8 cellular contexts compared by ENCODE assay signal in the genomic region with DNA sequence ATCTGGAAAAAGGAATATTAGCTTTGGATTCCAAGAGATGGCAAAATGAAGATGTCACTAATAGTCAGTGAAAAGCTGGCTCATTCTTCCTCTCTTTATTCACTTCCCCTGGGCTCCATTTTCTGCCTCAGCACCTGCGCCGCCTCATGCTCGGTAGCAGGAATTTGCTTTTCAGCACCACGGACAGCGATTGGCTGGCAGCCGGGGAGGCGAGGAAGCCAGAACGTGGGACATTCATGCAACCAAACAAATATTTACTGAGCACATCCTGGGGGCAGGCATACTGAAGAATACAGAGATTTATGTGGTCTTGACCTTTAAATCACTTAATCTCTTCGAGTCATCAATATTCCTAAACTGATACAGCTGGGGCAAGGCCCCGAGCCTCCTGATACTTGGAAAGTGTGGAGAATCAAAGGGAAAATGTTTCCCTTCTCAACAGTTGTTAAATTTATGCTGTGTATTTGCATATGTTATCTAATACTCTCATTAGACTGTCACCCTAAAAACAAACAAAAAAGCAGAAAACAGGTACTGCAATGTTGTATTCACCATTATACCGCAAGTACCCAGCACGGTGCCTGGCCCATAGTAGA. TPM values are rescaled to one million over a fixed set of nuclear protein-coding genes. Genes with fewer than 3 reads are reported as not detected.
DNase-seq lines count a peak whose midpoint lies in the region; ATAC-seq and TF ChIP-seq lines count a peak whose summit lies in the region.

No MANE protein-coding gene starts in this region.

- WGBS in lung, 2 donors: 17 to 19% methylated on average over 12 of the region's 12 CpGs

- H3K27ac ChIP-seq in coronary artery (no peak overlapping the region), lung (ENCODE audit: low read depth in 1 of 2, low read length in 1 of 2) (no peak overlapping the region)

- no TSS peak for BruUV-seq in Caco-2 (replicated peaks; lab: Mats Ljungman, UMichigan)

- H3K4me1 ChIP-seq in Caco-2 (no peaks in the 10 kb centered on the region), lung (ENCODE audit: control insufficient read depth in 2 of 2, insufficient read depth in 2 of 2, low read length in 2 of 2) (no peaks in the 10 kb centered on the region)

- peaks cover 12% of the 10 kb centered on the region for H3K27me3 Mint-ChIP-seq in Caco-2 (ENCODE audit: insufficient read depth, unreplicated experiment)
- peaks cover 2% of the 10 kb centered on the region for H3K27me3 Mint-ChIP-seq in activated CD4-positive, alpha-beta T cell treated with anti-CD3 and anti-CD28 coated beads, Interleukin-2, amount 10 ng/mL, durations not matched to agents 24 days and 14 days

- no peak overlapping the region for H3K4me3 Mint-ChIP-seq in Caco-2 (ENCODE audit: unreplicated experiment)
- no peak overlapping the region for H3K4me3 Mint-ChIP-seq in activated CD4-positive, alpha-beta T cell treated with anti-CD3 and anti-CD28 coated beads, Interleukin-2, amount 10 ng/mL, durations not matched to agents 24 days and 14 days

- POLR2A ChIA-PET in Caco-2 (lab: Charles Lee): no interaction called here

- H3K36me3 ChIP-seq in Caco-2 (ENCODE audit: control insufficient read depth, insufficient read depth, low read length): no peaks in the 10 kb centered on the region
- H3K36me3 ChIP-seq in lung (ENCODE audit: control insufficient read depth in 2 of 2, insufficient read depth in 2 of 2, low read length in 2 of 2): no peaks in the 10 kb centered on the region

- DNase-seq in Caco-2: peak; percentile 75 to 89
- DNase-seq in LNCaP clone FGC (ENCODE audit: low read depth): peak; percentile 50
- peak; percentile 92 for DNase-seq in activated CD4-positive, alpha-beta T cell treated with anti-CD3 and anti-CD28 coated beads, Interleukin-2, amount 10 ng/mL, durations not matched to agents 24 days and 14 days
- peak; percentile 31 for DNase-seq in coronary artery (ENCODE audit: low spot score)
- peak; percentile 67 for DNase-seq in lung (ENCODE audit: low spot score)
- DNase-seq in stimulated activated CD8-positive, alpha-beta memory T cell treated with anti-CD3 and anti-CD28 coated beads, Interleukin-15, amount 100 ng/mL, for 48 hours (ENCODE audit: low read depth in 2 of 2): peak; percentile 14 to 18
- DNase-seq in NCI-H1417 treated with DMSO at 0.1 percent for 48 hours (lab: John Stamatoyannopoulos, UW): no peak

- H3K9me3 ChIP-seq in Caco-2 (no peaks in the 10 kb centered on the region), lung (ENCODE audit: control insufficient read depth in 2 of 2, insufficient read depth in 1 of 2, low read length in 1 of 2) (no peaks in the 10 kb centered on the region)

- H3K4me3 ChIP-seq in Caco-2 (ENCODE audit: low read depth, low read length): no peak overlapping the region
- H3K4me3 ChIP-seq in LNCaP clone FGC (ENCODE audit: low read depth, low read length): no peak overlapping the region
- H3K4me3 ChIP-seq in coronary artery: no peak overlapping the region
- no peak overlapping the region for H3K4me3 ChIP-seq in lung

- no peaks in the 10 kb centered on the region for H3K4me1 Mint-ChIP-seq in Caco-2 (ENCODE audit: low read depth, unreplicated experiment)
- H3K4me1 Mint-ChIP-seq in activated CD4-positive, alpha-beta T cell treated with anti-CD3 and anti-CD28 coated beads, Interleukin-2, amount 10 ng/mL, durations not matched to agents 24 days and 14 days: peaks cover 2% of the 10 kb centered on the region

- H3K9me3 Mint-ChIP-seq in Caco-2 (ENCODE audit: unreplicated experiment): no peaks in the 10 kb centered on the region
- no peaks in the 10 kb centered on the region for H3K9me3 Mint-ChIP-seq in activated CD4-positive, alpha-beta T cell treated with anti-CD3 and anti-CD28 coated beads, Interleukin-2, amount 10 ng/mL, durations not matched to agents 24 days and 14 days

- ATAC-seq in lung (ENCODE audit: insufficient read depth, low FRiP score) (no peak), HG03159 (IDR thresholded peaks at IDR 0.05; ENCODE audit: unreplicated experiment) (no peak)

- no peaks in the 10 kb centered on the region for H3K36me3 Mint-ChIP-seq in Caco-2 (ENCODE audit: insufficient read depth, unreplicated experiment)
- H3K36me3 Mint-ChIP-seq in activated CD4-positive, alpha-beta T cell treated with anti-CD3 and anti-CD28 coated beads, Interleukin-2, amount 10 ng/mL, durations not matched to agents 24 days and 14 days (ENCODE audit: low read depth): no peaks in the 10 kb centered on the region

- TF ChIP-seq CTCF in Caco-2 (IDR thresholded peaks at IDR 0.05; ENCODE audit: insufficient read depth in 1 of 2, low read depth in 1 of 2, low read length in 1 of 2, severe bottlenecking in 1 of 2, unreplicated experiment in 1 of 2) (no peak), LNCaP clone FGC (IDR thresholded peaks at IDR 0.05; ENCODE audit: control insufficient read depth, extremely low read depth, insufficient read depth) (no peak), coronary artery (IDR thresholded peaks at IDR 0.05) (no peak), lung (IDR thresholded peaks at IDR 0.05; ENCODE audit: control extremely low read depth, extremely low read depth) (no peak)

- CTCF ChIA-PET in Caco-2 (lab: Charles Lee): interaction anchor here (0.6 to 1.3 kb wide), 3 partner anchors 19 to 167 kb away, joined by 3 to 4 read pairs (median 3); no protein-coding TSS in a partner anchor

- H3K27ac Mint-ChIP-seq in Caco-2 (ENCODE audit: unreplicated experiment): no peak overlapping the region
- no peak overlapping the region for H3K27ac Mint-ChIP-seq in activated CD4-positive, alpha-beta T cell treated with anti-CD3 and anti-CD28 coated beads, Interleukin-2, amount 10 ng/mL, durations not matched to agents 24 days and 14 days

- H3K27me3 ChIP-seq in Caco-2 (replicated peaks; ENCODE audit: control insufficient read depth, insufficient read depth, low read length) (no peaks in the 10 kb centered on the region), lung (ENCODE audit: control insufficient read depth, insufficient read depth) (peaks cover 7% of the 10 kb centered on the region)

- intact Hi-C loops in Caco-2 (cut with micrococcal nuclease; ENCODE audit: unreplicated experiment): loop anchor here (1.0 to 2.0 kb wide), 2 partner anchors 87 to 166 kb away; no protein-coding TSS in a partner anchor
- intact Hi-C loops in activated CD4-positive, alpha-beta T cell treated with anti-CD3 and anti-CD28 coated beads, Interleukin-2, amount 10 ng/mL, durations not matched to agents 24 days and 14 days (cut with micrococcal nuclease): loop anchor here (1.0 kb wide), 2 partner anchors 87 to 166 kb away; no protein-coding TSS in a partner anchor

RNA-seq across cellular contexts. Expression of a gene that starts 12.1 kb away (rescaled TPM):
- total RNA-seq in Caco-2 (2022) (not detected in 2 replicates), lung (not detected)
- not detected in 2 replicates for total RNA-seq in activated CD4-positive, alpha-beta T cell treated with anti-CD3 and anti-CD28 coated beads, Interleukin-2, amount 10 ng/mL, durations not matched to agents 24 days and 14 days
- not detected for polyA plus RNA-seq in lung
